In the genomic region with DNA sequence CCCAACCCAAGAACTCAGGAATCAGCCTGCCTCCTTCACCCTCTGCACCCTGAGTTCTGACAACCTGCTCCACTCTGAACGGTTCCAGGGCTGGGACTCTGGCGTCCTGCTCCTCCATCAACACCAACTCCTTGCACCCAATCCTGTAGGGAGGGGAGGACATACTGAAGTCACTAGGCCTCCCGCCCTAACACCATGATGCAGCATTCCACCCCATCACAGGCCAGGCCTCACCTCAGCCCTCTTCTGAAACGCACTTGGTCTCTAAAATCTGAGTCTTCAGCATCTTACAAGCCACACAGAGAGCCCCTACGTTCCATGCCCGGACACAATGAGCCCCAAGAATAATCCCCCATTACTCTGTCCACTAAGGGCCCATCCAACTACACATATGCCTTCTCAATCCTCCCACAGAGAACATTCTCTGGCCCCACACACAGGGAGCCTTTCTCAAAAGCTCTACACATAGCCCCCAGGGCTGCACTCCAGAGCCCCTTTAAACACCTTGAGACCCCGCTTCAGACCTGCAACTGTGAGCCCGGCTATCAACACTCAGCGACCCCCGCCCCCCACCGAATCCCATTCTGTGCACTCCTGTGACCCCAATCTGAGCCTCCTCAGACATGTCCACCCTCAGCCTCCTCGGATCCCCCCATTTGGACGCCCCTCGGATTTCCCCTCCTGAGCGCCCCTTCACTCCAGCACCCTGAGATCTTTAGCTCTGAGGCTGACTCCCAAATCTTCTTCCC, we compare ENCODE assay signal across 8 cellular contexts. TPM values are rescaled to one million over a fixed set of nuclear protein-coding genes. Genes with fewer than 3 reads are reported as not detected.
DNase-seq lines count a peak whose midpoint lies in the region; ATAC-seq and TF ChIP-seq lines count a peak whose summit lies in the region.

No MANE protein-coding gene starts in this region.

- H3K27ac ChIP-seq in lower lobe of right lung (peak overlapping the region; percentile 88), upper lobe of right lung (peak overlapping the region; percentile 92)

- TF ChIP-seq CTCF in astrocyte of the cerebellum (IDR thresholded peaks at IDR 0.05; ENCODE audit: low read depth, low read length, missing control alignments) (no peak), lower lobe of right lung (IDR thresholded peaks at IDR 0.05) (no peak), upper lobe of right lung (IDR thresholded peaks at IDR 0.05) (no peak)

- in situ Hi-C loops in astrocyte of the cerebellum (cut with HindIII; ENCODE audit: low sequenced_read_pairs) = no loop called here

- H3K27me3 Mint-ChIP-seq in activated naive CD4-positive, alpha-beta T cell treated with anti-CD3 and anti-CD28 coated beads, Interleukin-2, amount 50 U/mL, for 24 hours = no peaks in the 10 kb centered on the region

- H3K4me3 Mint-ChIP-seq in activated naive CD4-positive, alpha-beta T cell treated with anti-CD3 and anti-CD28 coated beads, Interleukin-2, amount 50 U/mL, for 24 hours = peak overlapping the region; percentile 96

- H3K9me3 ChIP-seq in lower lobe of right lung = no peaks in the 10 kb centered on the region
- no peaks in the 10 kb centered on the region for H3K9me3 ChIP-seq in upper lobe of right lung

- H3K36me3 ChIP-seq in lower lobe of right lung (no peaks in the 10 kb centered on the region), upper lobe of right lung (no peaks in the 10 kb centered on the region)

- H3K36me3 Mint-ChIP-seq in activated naive CD4-positive, alpha-beta T cell treated with anti-CD3 and anti-CD28 coated beads, Interleukin-2, amount 50 U/mL, for 24 hours = no peaks in the 10 kb centered on the region

- H3K4me1 ChIP-seq in lower lobe of right lung (peaks cover 23% of the 10 kb centered on the region), upper lobe of right lung (peaks cover 20% of the 10 kb centered on the region)

- no peak for DNase-seq in activated naive CD4-positive, alpha-beta T cell treated with anti-CD3 and anti-CD28 coated beads, Interleukin-2, amount 50 U/mL, for 16 hours
- DNase-seq in astrocyte of the cerebellum (ENCODE audit: low read depth) = no peak
- DNase-seq in lower lobe of right lung = no peak
- no peak for DNase-seq in upper lobe of right lung
- no peak for DNase-seq in AML-193 (lab: John Stamatoyannopoulos, UW)

- intact Hi-C loops in lower lobe of right lung (cut with DNase I) (no loop called here), upper lobe of right lung (cut with DNase I) (no loop called here)

- H3K4me3 ChIP-seq in astrocyte of the cerebellum (ENCODE audit: low read depth, low read length) = peak overlapping the region; percentile 92
- H3K4me3 ChIP-seq in lower lobe of right lung = peak overlapping the region; percentile 71
- H3K4me3 ChIP-seq in upper lobe of right lung = peak overlapping the region; percentile 72

- no peaks in the 10 kb centered on the region for H3K9me3 Mint-ChIP-seq in activated naive CD4-positive, alpha-beta T cell treated with anti-CD3 and anti-CD28 coated beads, Interleukin-2, amount 50 U/mL, for 24 hours

- H3K27ac Mint-ChIP-seq in activated naive CD4-positive, alpha-beta T cell treated with anti-CD3 and anti-CD28 coated beads, Interleukin-2, amount 50 U/mL, for 24 hours = peak overlapping the region; percentile 94

- ATAC-seq in lower lobe of right lung = no peak
- no peak for ATAC-seq in upper lobe of right lung
- ATAC-seq in HG02798 (IDR thresholded peaks at IDR 0.05; ENCODE audit: poor library complexity, unreplicated experiment) = no peak
- ATAC-seq in HG02623 (IDR thresholded peaks at IDR 0.05; ENCODE audit: unreplicated experiment) = no peak

- H3K27me3 ChIP-seq in lower lobe of right lung (ENCODE audit: low read depth) (no peaks in the 10 kb centered on the region), upper lobe of right lung (no peaks in the 10 kb centered on the region)

- peaks cover 43% of the 10 kb centered on the region for H3K4me1 Mint-ChIP-seq in activated naive CD4-positive, alpha-beta T cell treated with anti-CD3 and anti-CD28 coated beads, Interleukin-2, amount 50 U/mL, for 24 hours

RNA-seq across cellular contexts. Expression of gene ALKBH6, which starts 0.6 kb away (rescaled TPM):
- total RNA-seq in lower lobe of right lung (21.0 TPM), upper lobe of right lung (18.7 TPM)

RNA-seq across cellular contexts. Expression of gene SYNE4, which starts 4.8 kb away (rescaled TPM):
- total RNA-seq in lower lobe of right lung = 8.9 TPM
- total RNA-seq in upper lobe of right lung = 8.1 TPM

RNA-seq across cellular contexts. Expression of gene SDHAF1, which starts 18.5 kb away (rescaled TPM):
- 14.4 TPM for total RNA-seq in lower lobe of right lung
- total RNA-seq in upper lobe of right lung = 14.2 TPM

RNA-seq across cellular contexts. Expression of gene CLIP3, which starts 19.2 kb away (rescaled TPM):
- total RNA-seq in lower lobe of right lung (8.1 TPM), upper lobe of right lung (10.5 TPM)

RNA-seq across cellular contexts. Expression of gene THAP8, which starts 40.6 kb away (rescaled TPM):
- total RNA-seq in lower lobe of right lung (5.5 TPM), upper lobe of right lung (5.2 TPM)
